Comparison of ENCODE assay signal across 13 cellular contexts in genomic region chr12:26188132-26188531, GRCh38. TPM values are rescaled to one million over a fixed set of nuclear protein-coding genes. Genes with fewer than 3 reads are reported as not detected.
DNase-seq lines count a peak whose midpoint lies in the region; FAIRE-seq and TF ChIP-seq lines count a peak whose summit lies in the region.
"Had no signal": no experiment of that assay in that cellular context is flagged by ENCODE, and none has a peak within 500 bp of the region (broad histone marks: within the 10 kb centered on the region; RNA-seq: fewer than 3 reads in every experiment).

No MANE protein-coding gene starts in this region.

- H3K4me3 ChIP-seq in ACC112 (ENCODE audit: low read depth, low read length): no peak overlapping the region
- H3K4me3 ChIP-seq in adipocyte (ENCODE audit: low read length): no peak overlapping the region
- no peak overlapping the region for H3K4me3 ChIP-seq in foreskin fibroblast (ENCODE audit: low read depth in 1 of 2, low read length in 2 of 2)
- no peak overlapping the region for H3K4me3 ChIP-seq in spleen
- H3K4me3 ChIP-seq: BLaER1 treated with 17β-estradiol and CSF1 and Interleukin-3, amounts not matched to agents 10 nM and 100 nM; hepatocyte had no signal

- TF ChIP-seq CTCF in foreskin fibroblast (IDR thresholded peaks at IDR 0.05; ENCODE audit: low read depth, low read length) (no peak), nephron progenitor cell (IDR thresholded peaks at IDR 0.05) (no peak), spleen (IDR thresholded peaks at IDR 0.05 in 8 of 11, conservative IDR thresholded peaks at IDR 0.05 in 3 of 11) (no peak)

- no peaks in the 10 kb centered on the region for H3K79me2 ChIP-seq in ACC112 (ENCODE audit: control insufficient read depth, insufficient read depth, low read length, unreplicated experiment)
- H3K79me2 ChIP-seq: hepatocyte had no signal

- no peak overlapping the region for H3K4me3 Mint-ChIP-seq in nephron progenitor cell
- H3K4me3 Mint-ChIP-seq: neural crest cell, T-helper 17 cell had no signal

- peaks cover 13% of the 10 kb centered on the region for H3K4me1 ChIP-seq in ACC112 (ENCODE audit: control insufficient read depth, insufficient read depth, low read length, unreplicated experiment)
- peaks cover 18% of the 10 kb centered on the region for H3K4me1 ChIP-seq in adipocyte (ENCODE audit: control insufficient read depth, insufficient read depth, low read length)
- peaks cover 0 to 5% (median 0%) of the 10 kb centered on the region in 6 donors for H3K4me1 ChIP-seq in spleen

- H3K27ac Mint-ChIP-seq in nephron progenitor cell: no peak overlapping the region
- H3K27ac Mint-ChIP-seq: T-helper 17 cell had no signal

- WGBS in spleen, 5 donors: 22 to 41% (median 39%) methylated on average over 1 of the region's 1 CpG

- H3K36me3 ChIP-seq in ACC112 (ENCODE audit: insufficient read depth, low read length): no peaks in the 10 kb centered on the region
- no peaks in the 10 kb centered on the region for H3K36me3 ChIP-seq in adipocyte (ENCODE audit: control insufficient read depth, insufficient read depth, low read length, severe bottlenecking)
- H3K36me3 ChIP-seq in spleen: no peaks in the 10 kb centered on the region
- H3K36me3 ChIP-seq: BLaER1 treated with 17β-estradiol and CSF1 and Interleukin-3, amounts not matched to agents 10 nM and 100 nM had no signal

- TF ChIP-seq POLR2A in GM12891 (IDR thresholded peaks at IDR 0.05; ENCODE audit: low read depth, low read length) (no peak), spleen (IDR thresholded peaks at IDR 0.05) (no peak)

- no peaks in the 10 kb centered on the region for H3K4me1 Mint-ChIP-seq in nephron progenitor cell
- H3K4me1 Mint-ChIP-seq: T-helper 17 cell had no signal

- H3K27me3 Mint-ChIP-seq in nephron progenitor cell (ENCODE audit: low read depth, poor library complexity): peaks cover 21% of the 10 kb centered on the region

- DNase-seq in GM12891 (ENCODE audit: insufficient read length, low spot score) (no peak), adipocyte (ENCODE audit: low read depth) (peak; percentile 81), foreskin fibroblast (peak; percentile 57 to 80), D341Med (ENCODE audit: low spot score) (no peak), nephron progenitor cell (no peak), dermis blood vessel endothelial cell (no peak), spleen (no peak)
- DNase-seq: T-helper 17 cell had no signal

- H3K27ac ChIP-seq in ACC112 (ENCODE audit: low read depth, low read length) (no peak overlapping the region), spleen (no peak overlapping the region)
- H3K27ac ChIP-seq: BLaER1 treated with 17β-estradiol and CSF1 and Interleukin-3, amounts not matched to agents 10 nM and 100 nM; hepatocyte; HL-60 had no signal

- no peak for FAIRE-seq in GM12891 (lab: Jason Lieb, UNC)

- H2AFZ ChIP-seq in ACC112 (ENCODE audit: low read length, unreplicated experiment): peak overlapping the region; percentile 2
- H2AFZ ChIP-seq: hepatocyte had no signal

- intact Hi-C loops in spleen (cut with DNase I; ENCODE audit: low total_unique reads): no loop called here

- no peak overlapping the region for H3K9ac ChIP-seq in adipocyte (ENCODE audit: low read length)
- H3K9ac ChIP-seq: BLaER1 treated with 17β-estradiol and CSF1 and Interleukin-3, amounts not matched to agents 10 nM and 100 nM had no signal

- no peaks in the 10 kb centered on the region for H3K36me3 Mint-ChIP-seq in nephron progenitor cell (ENCODE audit: low read depth)

- no peaks in the 10 kb centered on the region for H3K9me3 ChIP-seq in adipocyte (ENCODE audit: control insufficient read depth, low read length)
- no peaks in the 10 kb centered on the region for H3K9me3 ChIP-seq in spleen
- H3K9me3 ChIP-seq: BLaER1 treated with 17β-estradiol and CSF1 and Interleukin-3, amounts not matched to agents 10 nM and 100 nM had no signal

- no peaks in the 10 kb centered on the region for H3K27me3 ChIP-seq in ACC112 (ENCODE audit: insufficient read depth, low read length)
- H3K27me3 ChIP-seq in adipocyte (replicated peaks; ENCODE audit: control insufficient read depth, insufficient read depth, low read length): no peaks in the 10 kb centered on the region
- H3K27me3 ChIP-seq in spleen (replicated peaks in 1 of 7): no peaks in the 10 kb centered on the region
- H3K27me3 ChIP-seq: BLaER1 treated with 17β-estradiol and CSF1 and Interleukin-3, amounts not matched to agents 10 nM and 100 nM; hepatocyte had no signal

- H3K9me3 Mint-ChIP-seq in nephron progenitor cell: no peaks in the 10 kb centered on the region
- H3K9me3 Mint-ChIP-seq: neural crest cell had no signal

TF ChIP-seq in GM12891, 5 proteins besides CTCF, POLR2A, EP300 and RAD21:
- peak; percentile 66; the same call in 1 of the 2 replicates for TF ChIP-seq POU2F2 (IDR thresholded peaks at IDR 0.05; ENCODE audit: low read depth, low read length)
- no peak for TF ChIP-seq SPI1 (IDR thresholded peaks at IDR 0.05; ENCODE audit: low read depth, low read length)
TF ChIP-seq in GM12891: peak in this region for 1.

RNA-seq across cellular contexts. Expression of gene SSPN, which starts 7.2 kb away (rescaled TPM):
- polyA plus RNA-seq in GM12891 (2012; ENCODE audit: low read depth, missing spikeins): 0.39 TPM
- total RNA-seq in dermis blood vessel endothelial cell: 0.34 and 0.47 TPM in 2 replicates
- total RNA-seq in spleen: 10 to 100 TPM in 5 of 7 donors, 1 to 10 TPM in 2; 6.4 to 46.6 (median 11.8) TPM
- polyA plus RNA-seq in spleen: 1 to 10 TPM; 2.7 to 7.0 (median 3.1) TPM

Comparison
In these comparisons a context has a peak if more than half of its experiments do, and no peak if none do; other contexts are left out.
1. DNase-seq: peak in adipocyte (single experiment) and foreskin fibroblast (2 of 2); none in GM12891 (single experiment), D341Med (single experiment), nephron progenitor cell (single experiment), dermis blood vessel endothelial cell (single experiment) and spleen (single experiment).